Comparison of ENCODE assay signal across 9 cellular contexts in the genomic region with DNA sequence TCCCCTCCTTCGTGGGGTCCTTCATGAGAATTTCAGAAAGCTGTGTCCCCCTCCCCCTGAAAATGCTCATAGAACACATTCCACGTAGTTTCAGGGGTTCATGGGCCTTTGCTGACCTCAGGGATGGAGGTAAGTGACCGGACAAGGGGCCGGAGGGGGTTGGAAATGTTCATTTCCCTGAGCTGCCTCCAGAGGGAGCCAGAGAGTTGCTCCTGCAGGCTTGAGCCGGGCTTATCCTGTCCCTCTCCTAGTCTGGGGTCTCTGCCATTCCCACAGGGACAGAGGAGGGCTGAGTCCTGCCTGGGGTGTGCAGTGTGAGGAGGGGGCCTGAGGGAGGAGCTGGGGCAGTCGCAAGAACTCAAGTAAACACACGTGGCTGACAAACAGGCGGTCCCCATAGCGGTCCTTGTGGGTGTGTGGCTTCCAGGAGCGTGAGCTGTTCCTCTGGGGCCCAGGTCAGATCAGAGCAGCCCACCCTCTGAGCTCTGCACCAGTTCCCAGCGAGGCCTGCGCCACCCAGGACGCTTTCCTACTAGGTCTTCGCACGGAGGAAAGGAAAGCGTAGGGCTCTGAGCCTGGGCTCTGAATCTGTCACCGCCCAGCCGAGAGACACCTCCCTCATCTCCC.
DNase-seq lines count a peak whose midpoint lies in the region; ATAC-seq, FAIRE-seq and TF ChIP-seq lines count a peak whose summit lies in the region.
"Had no signal": no experiment of that assay in that cellular context is flagged by ENCODE, and none has a peak within 500 bp of the region (broad histone marks: within the 10 kb centered on the region; RNA-seq: fewer than 3 reads in every experiment).

No MANE protein-coding gene starts in this region.

- CTCF ChIA-PET in CD4-positive, alpha-beta T cell (lab: Charles Lee) = interaction anchor here (1.5 to 5.5 kb wide), 2 partner anchors 8 to 83 kb away, joined by 3 to 56 read pairs; no protein-coding TSS in a partner anchor

- no peak for DNase-seq in CD4-positive, alpha-beta T cell
- DNase-seq in H7 = peak; percentile 91
- peak in 4 of 7 donors; percentile 18 to 47 (median 36) for DNase-seq in adrenal gland
- peak; percentile 66 for DNase-seq in islet precursor cell
- DNase-seq in NCI-H526 treated with DMSO at 0.1 percent for 48 hours (lab: John Stamatoyannopoulos, UW) = no peak
- no peak for DNase-seq in small intestine

- no peaks in the 10 kb centered on the region for H3K9me3 Mint-ChIP-seq in CD4-positive, alpha-beta T cell

- H3K36me3 Mint-ChIP-seq in CD4-positive, alpha-beta T cell (ENCODE audit: low read depth) = no peaks in the 10 kb centered on the region

- no peak overlapping the region for H3K27ac ChIP-seq in CD4-positive, alpha-beta T cell (ENCODE audit: low read depth, low read length)
- no peak overlapping the region for H3K27ac ChIP-seq in adrenal gland
- H3K27ac ChIP-seq in small intestine (ENCODE audit: low read depth in 1 of 2, low read length in 1 of 2) = no peak overlapping the region
- H3K27ac ChIP-seq: epithelial cell of prostate had no signal

- H3K36me3 ChIP-seq in H7 (replicated peaks; ENCODE audit: control insufficient read depth, insufficient read depth, low read length) (no peaks in the 10 kb centered on the region), adrenal gland (replicated peaks in 1 of 2) (no peaks in the 10 kb centered on the region), small intestine (ENCODE audit: control insufficient read depth in 2 of 2, insufficient read depth in 2 of 2, low read length in 2 of 2) (no peaks in the 10 kb centered on the region)

- H3K4me1 ChIP-seq in adrenal gland (replicated peaks in 1 of 2) (no peaks in the 10 kb centered on the region), small intestine (ENCODE audit: control insufficient read depth in 2 of 2, insufficient read depth in 1 of 2, low read depth in 1 of 2, low read length in 1 of 2) (no peaks in the 10 kb centered on the region)

- no peak overlapping the region for H3K4me3 ChIP-seq in H7 (ENCODE audit: insufficient read depth, low read depth, low read length)
- no peak overlapping the region for H3K4me3 ChIP-seq in adrenal gland
- no peak overlapping the region for H3K4me3 ChIP-seq in small intestine (ENCODE audit: low read depth in 1 of 2, low read length in 2 of 2)

- intact Hi-C loops in CD4-positive, alpha-beta T cell (cut with DNase I, micrococcal nuclease) = loop anchor here in 1 of 2 experiments (5.0 kb wide), 1 partner anchor 540 kb away; no protein-coding TSS in a partner anchor
- intact Hi-C loops in adrenal gland (cut with DNase I) = loop anchor here (5.0 to 10.0 kb wide), 2 partner anchors 213 to 215 kb away; no protein-coding TSS in a partner anchor

- no peak overlapping the region for H3K27ac Mint-ChIP-seq in CD4-positive, alpha-beta T cell

- POLR2A ChIA-PET in CD4-positive, alpha-beta T cell (lab: Charles Lee) = interaction anchor here (0.7 kb wide), 2 partner anchors 11 to 16 kb away, joined by 3 read pairs; no protein-coding TSS in a partner anchor

- no peak for TF ChIP-seq POLR2A in adrenal gland (IDR thresholded peaks at IDR 0.05)

- WGBS in adrenal gland, 4 donors = 40 to 64% (median 46%) methylated on average over 11 to 18 of the region's 18 CpGs
- 46 to 53% (median 49%) methylated on average over 16 to 18 of the region's 18 CpGs for WGBS in small intestine, 3 donors

- peaks cover under 1% of the 10 kb centered on the region for H3K27me3 ChIP-seq in CD4-positive, alpha-beta T cell (ENCODE audit: control insufficient read depth, insufficient read depth, low read length)
- no peaks in the 10 kb centered on the region for H3K27me3 ChIP-seq in H7 (ENCODE audit: control insufficient read depth, insufficient read depth, low read length)
- no peaks in the 10 kb centered on the region for H3K27me3 ChIP-seq in adrenal gland
- H3K27me3 ChIP-seq in small intestine (ENCODE audit: control insufficient read depth in 2 of 2, insufficient read depth in 2 of 2, low read length in 2 of 2) = peaks cover 0 to 7% of the 10 kb centered on the region in 2 donors

- no peak for ATAC-seq in CD4-positive, alpha-beta T cell (ENCODE audit: poor library complexity)
- no peak for ATAC-seq in HG02981 (IDR thresholded peaks at IDR 0.05; ENCODE audit: unreplicated experiment)
- no peak for ATAC-seq in GM18502 (IDR thresholded peaks at IDR 0.05; ENCODE audit: poor library complexity, unreplicated experiment)

- H3K27me3 Mint-ChIP-seq in CD4-positive, alpha-beta T cell = peaks cover 53% of the 10 kb centered on the region

- FAIRE-seq in small intestine (lab: Jason Lieb, UNC) = no peak

- no peak overlapping the region for H3K4me3 Mint-ChIP-seq in CD4-positive, alpha-beta T cell

- H3K9me3 ChIP-seq in CD4-positive, alpha-beta T cell (ENCODE audit: control insufficient read depth, low read length) = peaks cover 7% of the 10 kb centered on the region
- H3K9me3 ChIP-seq in adrenal gland (replicated peaks in 1 of 3) (no peaks in the 10 kb centered on the region), small intestine (ENCODE audit: control insufficient read depth, low read depth) (no peaks in the 10 kb centered on the region)

- peaks cover 3% of the 10 kb centered on the region for H3K4me1 Mint-ChIP-seq in CD4-positive, alpha-beta T cell (ENCODE audit: low read depth)

- peak; percentile 57 for TF ChIP-seq CTCF in CD4-positive, alpha-beta T cell (IDR thresholded peaks at IDR 0.05)
- peak; percentile 36 to 64 (median 55) for TF ChIP-seq CTCF in adrenal gland (IDR thresholded peaks at IDR 0.05)

Comparison
In these comparisons a context has a peak if more than half of its experiments do, and no peak if none do; other contexts are left out.
1. DNase-seq: peak in H7 (single experiment), adrenal gland (4 of 7) and islet precursor cell (single experiment); none in CD4-positive, alpha-beta T cell (0 of 10), NCI-H526 treated with DMSO at 0.1 percent for 48 hours (single experiment) and small intestine (single experiment).